ENCODE assay signal across 8 cellular contexts in the genomic region with DNA sequence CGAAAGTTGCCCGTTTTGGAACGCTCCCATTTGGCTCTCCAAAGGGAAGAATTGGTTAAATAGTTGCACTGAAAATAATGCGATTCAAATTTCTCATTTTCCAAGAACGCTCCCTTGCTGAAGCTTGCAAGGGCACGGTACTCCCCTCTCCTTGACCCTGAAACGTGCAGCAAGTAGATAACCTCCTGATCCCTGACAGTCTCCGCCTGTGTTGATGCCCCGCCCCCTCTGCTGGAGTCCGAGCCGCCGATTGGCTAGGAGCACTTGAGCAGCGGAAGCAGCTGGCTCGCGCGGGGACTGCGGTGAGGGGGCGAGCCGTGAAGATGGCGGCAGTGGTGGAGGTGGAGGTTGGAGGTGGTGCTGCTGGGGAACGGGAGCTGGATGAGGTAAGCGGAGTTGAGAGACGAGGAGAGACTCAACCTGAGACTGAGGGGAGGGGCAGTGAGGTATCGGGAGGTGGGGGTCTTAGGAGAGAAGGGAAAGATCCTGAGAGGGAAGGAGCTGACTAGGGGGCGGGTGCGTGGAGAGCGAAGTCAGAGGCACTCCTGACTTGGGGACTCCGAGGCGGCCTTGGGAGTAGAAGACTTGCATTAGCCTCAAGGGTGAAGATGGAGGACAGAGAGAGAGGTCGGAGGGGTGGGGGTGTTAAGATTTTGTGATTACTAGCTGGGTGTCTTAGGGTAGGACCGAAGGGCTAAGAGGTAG. TPM values are rescaled to one million over a fixed set of nuclear protein-coding genes. Genes with fewer than 3 reads are reported as not detected.
DNase-seq lines count a peak whose midpoint lies in the region; ATAC-seq lines count a peak whose summit lies in the region.

A gene (plus strand): TSS at position 308 of the 705 bp plus-strand sequence. CDS start 16 bp downstream, at position 324.

- H3K27ac Mint-ChIP-seq in activated T-helper 1 cell treated with anti-CD3 and anti-CD28 coated beads, Interleukin-12 subunit alpha, Interleukin-12 subunit beta, Interleukin-2, Interleukin-4 antibody, amounts not matched to agents 30 ng/mL and 10 ng/mL and 1 ng/mL, durations not matched to agents 14 hours and 24 hours and 36 hours = peak within 1 kb of the TSS; percentile 95
- H3K27ac Mint-ChIP-seq in naive thymus-derived CD4-positive, alpha-beta T cell = peak within 1 kb of the TSS; percentile 94 to 100 (median 98)

- H3K4me2 ChIP-seq in Karpas-422 (ENCODE audit: low read depth, low read length, poor library complexity, severe bottlenecking) = peak within 1 kb of the TSS; percentile 95

- H3K9me3 Mint-ChIP-seq in activated T-helper 1 cell treated with anti-CD3 and anti-CD28 coated beads, Interleukin-12 subunit alpha, Interleukin-12 subunit beta, Interleukin-2, Interleukin-4 antibody, amounts not matched to agents 30 ng/mL and 10 ng/mL and 1 ng/mL, durations not matched to agents 14 hours and 24 hours and 36 hours = no peaks in the 10 kb centered on the region
- peaks cover 0 to 1% (median 0%) of the 10 kb centered on the region in 11 donors for H3K9me3 Mint-ChIP-seq in naive thymus-derived CD4-positive, alpha-beta T cell

- H4K20me1 ChIP-seq in Karpas-422 (ENCODE audit: insufficient read depth, low read depth, low read length) = peaks cover 11% of the 10 kb centered on the region; the same call in 1 of the 2 replicates

- H3K27ac ChIP-seq in Karpas-422 (ENCODE audit: low read length) = peak within 1 kb of the TSS; percentile 63
- H3K27ac ChIP-seq in naive thymus-derived CD4-positive, alpha-beta T cell (ENCODE audit: low read depth, low read length) = peak within 1 kb of the TSS; percentile 88

- H3K4me3 Mint-ChIP-seq in activated T-helper 1 cell treated with anti-CD3 and anti-CD28 coated beads, Interleukin-12 subunit alpha, Interleukin-12 subunit beta, Interleukin-2, Interleukin-4 antibody, amounts not matched to agents 30 ng/mL and 10 ng/mL and 1 ng/mL, durations not matched to agents 14 hours and 24 hours and 36 hours = peak within 1 kb of the TSS; percentile 98
- H3K4me3 Mint-ChIP-seq in naive thymus-derived CD4-positive, alpha-beta T cell = peak within 1 kb of the TSS; percentile 92 to 100 (median 98)

- peaks cover 18% of the 10 kb centered on the region for H3K36me3 Mint-ChIP-seq in activated T-helper 1 cell treated with anti-CD3 and anti-CD28 coated beads, Interleukin-12 subunit alpha, Interleukin-12 subunit beta, Interleukin-2, Interleukin-4 antibody, amounts not matched to agents 30 ng/mL and 10 ng/mL and 1 ng/mL, durations not matched to agents 14 hours and 24 hours and 36 hours (ENCODE audit: low read depth)
- H3K36me3 Mint-ChIP-seq in naive thymus-derived CD4-positive, alpha-beta T cell = peaks cover 0 to 8% (median 0%) of the 10 kb centered on the region in 5 donors

- DNase-seq in DMS79 (lab: John Stamatoyannopoulos, UW) (peak; percentile 99), Karpas-422 (peak; percentile 99), RKO (ENCODE audit: low spot score) (peak; percentile 96), fibroblast of gingiva (ENCODE audit: low read depth) (peak; percentile 94)
- peak; percentile 96 for DNase-seq in activated T-helper 1 cell treated with anti-CD3 and anti-CD28 coated beads, Interleukin-12 subunit alpha, Interleukin-12 subunit beta, Interleukin-2, Interleukin-4 antibody, amounts not matched to agents 30 ng/mL and 10 ng/mL and 1 ng/mL, durations not matched to agents 14 hours and 24 hours and 36 hours (ENCODE audit: low spot score)
- peak; percentile 91 to 99 (median 96) for DNase-seq in naive thymus-derived CD4-positive, alpha-beta T cell
- peak; percentile 92 to 97 (median 95) for DNase-seq in stimulated activated naive CD4-positive, alpha-beta T cell (lab: John Stamatoyannopoulos, UW)

- CTCF ChIA-PET in naive thymus-derived CD4-positive, alpha-beta T cell (lab: Charles Lee) = no interaction called here

- H2AFZ ChIP-seq in Karpas-422 (ENCODE audit: low read length) = peak within 1 kb of the TSS; percentile 86

- H3K4me1 Mint-ChIP-seq in activated T-helper 1 cell treated with anti-CD3 and anti-CD28 coated beads, Interleukin-12 subunit alpha, Interleukin-12 subunit beta, Interleukin-2, Interleukin-4 antibody, amounts not matched to agents 30 ng/mL and 10 ng/mL and 1 ng/mL, durations not matched to agents 14 hours and 24 hours and 36 hours (ENCODE audit: low read depth) = peaks cover 51% of the 10 kb centered on the region
- peaks cover 26 to 70% (median 60%) of the 10 kb centered on the region in 7 donors for H3K4me1 Mint-ChIP-seq in naive thymus-derived CD4-positive, alpha-beta T cell

- H3K27me3 Mint-ChIP-seq in activated T-helper 1 cell treated with anti-CD3 and anti-CD28 coated beads, Interleukin-12 subunit alpha, Interleukin-12 subunit beta, Interleukin-2, Interleukin-4 antibody, amounts not matched to agents 30 ng/mL and 10 ng/mL and 1 ng/mL, durations not matched to agents 14 hours and 24 hours and 36 hours (ENCODE audit: insufficient read depth) = no peaks in the 10 kb centered on the region
- H3K27me3 Mint-ChIP-seq in naive thymus-derived CD4-positive, alpha-beta T cell = no peaks in the 10 kb centered on the region

- peaks cover 47% of the 10 kb centered on the region for H3K4me1 ChIP-seq in Karpas-422 (ENCODE audit: low read length)
- peaks cover 17 to 22% of the 10 kb centered on the region in 2 donors for H3K4me1 ChIP-seq in naive thymus-derived CD4-positive, alpha-beta T cell (ENCODE audit: control insufficient read depth in 2 of 2, insufficient read depth in 2 of 2, low read length in 2 of 2)

- H3K4me3 ChIP-seq in Karpas-422 (ENCODE audit: low read length) = peak within 1 kb of the TSS; percentile 77
- peak within 1 kb of the TSS; percentile 97 for H3K4me3 ChIP-seq in naive thymus-derived CD4-positive, alpha-beta T cell (ENCODE audit: low read length)

- H3K9me3 ChIP-seq in Karpas-422 (ENCODE audit: low read length) = no peaks in the 10 kb centered on the region
- H3K9me3 ChIP-seq in naive thymus-derived CD4-positive, alpha-beta T cell (ENCODE audit: control insufficient read depth in 2 of 3, low read length in 3 of 3) = no peaks in the 10 kb centered on the region

- no peaks in the 10 kb centered on the region for H3K36me3 ChIP-seq in Karpas-422 (ENCODE audit: insufficient read depth, low read length)
- H3K36me3 ChIP-seq in naive thymus-derived CD4-positive, alpha-beta T cell (ENCODE audit: control insufficient read depth in 2 of 3, insufficient read depth in 3 of 3, low read length in 3 of 3) = peaks cover 0 to 14% (median 0%) of the 10 kb centered on the region in 3 experiments

- ATAC-seq in GM21825 (IDR thresholded peaks at IDR 0.05; ENCODE audit: unreplicated experiment) = peak; percentile 77
- peak; percentile 97 for ATAC-seq in naive thymus-derived CD4-positive, alpha-beta T cell

- no peaks in the 10 kb centered on the region for H3K9me2 ChIP-seq in Karpas-422 (replicated peaks; ENCODE audit: insufficient read depth, low read length)

- peak within 1 kb of the TSS; percentile 82 for H3K9ac ChIP-seq in Karpas-422 (ENCODE audit: low read length)

- POLR2A ChIA-PET in naive thymus-derived CD4-positive, alpha-beta T cell (lab: Charles Lee) = interaction anchor here (0.7 to 3.0 kb wide), 10 partner anchors 10 to 294 kb away, joined by 3 to 15 read pairs (median 6); a partner anchor contains a TSS

- intact Hi-C loops in activated T-helper 1 cell treated with anti-CD3 and anti-CD28 coated beads, Interleukin-12 subunit alpha, Interleukin-12 subunit beta, Interleukin-2, Interleukin-4 antibody, amounts not matched to agents 30 ng/mL and 10 ng/mL and 1 ng/mL, durations not matched to agents 14 hours and 24 hours and 36 hours (cut with micrococcal nuclease) = loop anchor here (1.0 to 5.0 kb wide), 10 partner anchors 18 to 505 kb away; a partner anchor contains a TSS
- intact Hi-C loops in naive thymus-derived CD4-positive, alpha-beta T cell (cut with micrococcal nuclease) = loop anchor here (1.0 to 2.0 kb wide), 11 partner anchors 111 to 1948 kb away; a partner anchor contains a TSS

- H3K79me2 ChIP-seq in Karpas-422 (ENCODE audit: low read length) = peaks cover 64% of the 10 kb centered on the region

- no peaks in the 10 kb centered on the region for H3K27me3 ChIP-seq in Karpas-422 (ENCODE audit: low read length)
- no peaks in the 10 kb centered on the region for H3K27me3 ChIP-seq in naive thymus-derived CD4-positive, alpha-beta T cell (ENCODE audit: control insufficient read depth in 2 of 2, insufficient read depth in 2 of 2, low read length in 2 of 2)

RNA-seq across cellular contexts. Expression of the gene that starts here (rescaled TPM):
- total RNA-seq in Karpas-422 (2014; rRNA removed; shearing (Covaris generic); ENCODE audit: low replicate concordance) = 12.0 and 18.5 TPM in 2 replicates
- total RNA-seq in activated T-helper 1 cell treated with anti-CD3 and anti-CD28 coated beads, Interleukin-12 subunit alpha, Interleukin-12 subunit beta, Interleukin-2, Interleukin-4 antibody, amounts not matched to agents 30 ng/mL and 10 ng/mL and 1 ng/mL, durations not matched to agents 14 hours and 24 hours and 36 hours = 65.8 and 70.3 TPM in 2 replicates
- 10 to 100 TPM; 18.2 to 37.2 (median 29.2) TPM for total RNA-seq in naive thymus-derived CD4-positive, alpha-beta T cell
- polyA plus RNA-seq in naive thymus-derived CD4-positive, alpha-beta T cell = 10 to 100 TPM in 1 of 2 donors, 1 to 10 TPM in 1; 8.8 to 10.8 TPM

Comparison
In these comparisons a context has a peak if more than half of its experiments do, and no peak if none do; other contexts are left out.
1. Peak in every context shown above with its lines: DNase-seq, ATAC-seq, H3K4me3 ChIP-seq and H3K27ac ChIP-seq.